ENCODE assay signal across 23 cellular contexts in genomic region chr4:138677651-138678202, GRCh38.
DNase-seq lines count a peak whose midpoint lies in the region; ATAC-seq and TF ChIP-seq lines count a peak whose summit lies in the region.
"Had no signal": no experiment of that assay in that cellular context is flagged by ENCODE, and none has a peak within 500 bp of the region (broad histone marks: within the 10 kb centered on the region; RNA-seq: fewer than 3 reads in every experiment).

No MANE protein-coding gene starts in this region.

- no peak overlapping the region for H3K27ac ChIP-seq in SJCRH30
- H3K27ac ChIP-seq: foreskin keratinocyte had no signal

- no peaks in the 10 kb centered on the region for H3K36me3 ChIP-seq in SJCRH30
- H3K36me3 ChIP-seq: HAP-1 had no signal

- H3K9me3 Mint-ChIP-seq in CD14-positive monocyte: no peaks in the 10 kb centered on the region
- H3K9me3 Mint-ChIP-seq: activated naive CD8-positive, alpha-beta T cell treated with anti-CD3 and anti-CD28 coated beads, Interleukin-2, amount 10 ng/mL, durations not matched to agents 7 days and 5 days; CD8-positive, alpha-beta T cell; T-cell had no signal

- peak; percentile 42 to 62 for DNase-seq in SJCRH30
- DNase-seq in kidney tubule cell (ENCODE audit: low spot score): peak; percentile 38
- DNase-seq in CD14-positive monocyte (ENCODE audit: low spot score): no peak
- DNase-seq in hippocampal formation (lab: John Stamatoyannopoulos, UW): no peak
- no peak for DNase-seq in activated naive CD4-positive, alpha-beta T cell (lab: John Stamatoyannopoulos, UW)
- DNase-seq: activated CD4-positive, alpha-beta T cell treated with anti-CD3 and anti-CD28 coated beads, Interleukin-2, amount 50 U/mL, for 4 hours; activated CD4-positive, CD25-positive, alpha-beta regulatory T cell; activated effector memory CD4-positive, alpha-beta T cell treated with Interleukin-2 at 50 U/mL for 16 hours; activated naive CD8-positive, alpha-beta T cell treated with anti-CD3 and anti-CD28 coated beads, Interleukin-2, amount 10 ng/mL, durations not matched to agents 7 days and 5 days; CD8-positive, alpha-beta T cell; effector CD4-positive, alpha-beta T cell; foreskin keratinocyte; GDM1; KBM-7; MM.1S; mucosa of descending colon; NCI-H526 treated with DMSO at 0.1 percent for 48 hours; stimulated activated naive CD4-positive, alpha-beta T cell treated with Interleukin-2 at 50 U/mL for 16 hours; T-cell had no signal

- intact Hi-C loops in CD14-positive monocyte (cut with micrococcal nuclease): no loop called here

- peaks cover 2% of the 10 kb centered on the region for H3K4me1 Mint-ChIP-seq in CD14-positive monocyte

- no peak overlapping the region for H3K4me3 Mint-ChIP-seq in CD14-positive monocyte
- H3K4me3 Mint-ChIP-seq: activated naive CD8-positive, alpha-beta T cell treated with anti-CD3 and anti-CD28 coated beads, Interleukin-2, amount 10 ng/mL, durations not matched to agents 7 days and 5 days; CD8-positive, alpha-beta T cell; T-cell had no signal

- peaks cover 15% of the 10 kb centered on the region for H3K4me1 ChIP-seq in SJCRH30
- H3K4me1 ChIP-seq: foreskin keratinocyte, HAP-1 had no signal

- ATAC-seq in GM18520 (IDR thresholded peaks at IDR 0.05; ENCODE audit: unreplicated experiment) (peak; percentile 55), GM19395 (IDR thresholded peaks at IDR 0.05; ENCODE audit: unreplicated experiment) (no peak)
- ATAC-seq: CD8-positive, alpha-beta T cell; foreskin keratinocyte; mucosa of descending colon; sciatic nerve; T-cell had no signal

- no peak overlapping the region for H3K4me3 ChIP-seq in SJCRH30
- H3K4me3 ChIP-seq: HAP-1, mucosa of descending colon had no signal

- peaks cover 12 to 18% (median 15%) of the 10 kb centered on the region in 3 donors for H3K27me3 Mint-ChIP-seq in CD14-positive monocyte (ENCODE audit: low read depth in 3 of 3)

- H3K36me3 Mint-ChIP-seq in CD14-positive monocyte: no peaks in the 10 kb centered on the region
- H3K36me3 Mint-ChIP-seq: activated naive CD8-positive, alpha-beta T cell treated with anti-CD3 and anti-CD28 coated beads, Interleukin-2, amount 10 ng/mL, durations not matched to agents 7 days and 5 days; CD8-positive, alpha-beta T cell; T-cell had no signal

- peak overlapping the region in 1 of 7 donors; percentile 2 for H3K27ac Mint-ChIP-seq in CD14-positive monocyte
- H3K27ac Mint-ChIP-seq: activated naive CD8-positive, alpha-beta T cell treated with anti-CD3 and anti-CD28 coated beads, Interleukin-2, amount 10 ng/mL, durations not matched to agents 7 days and 5 days; CD8-positive, alpha-beta T cell; T-cell had no signal

- TF ChIP-seq CTCF in CD14-positive monocyte (IDR thresholded peaks at IDR 0.05): no peak

- no peaks in the 10 kb centered on the region for H3K9me3 ChIP-seq in SJCRH30 (replicated peaks)
- H3K9me3 ChIP-seq: HAP-1, mucosa of descending colon had no signal

- no peaks in the 10 kb centered on the region for H3K27me3 ChIP-seq in SJCRH30

Comparison
In these comparisons a context has a peak if more than half of its experiments do, and no peak if none do; other contexts are left out.
1. DNase-seq: peak in SJCRH30 (2 of 2) and kidney tubule cell (single experiment); none in CD14-positive monocyte (single experiment), hippocampal formation (0 of 2) and activated naive CD4-positive, alpha-beta T cell (0 of 4).